10 cellular contexts compared by ENCODE assay signal in the genomic region with DNA sequence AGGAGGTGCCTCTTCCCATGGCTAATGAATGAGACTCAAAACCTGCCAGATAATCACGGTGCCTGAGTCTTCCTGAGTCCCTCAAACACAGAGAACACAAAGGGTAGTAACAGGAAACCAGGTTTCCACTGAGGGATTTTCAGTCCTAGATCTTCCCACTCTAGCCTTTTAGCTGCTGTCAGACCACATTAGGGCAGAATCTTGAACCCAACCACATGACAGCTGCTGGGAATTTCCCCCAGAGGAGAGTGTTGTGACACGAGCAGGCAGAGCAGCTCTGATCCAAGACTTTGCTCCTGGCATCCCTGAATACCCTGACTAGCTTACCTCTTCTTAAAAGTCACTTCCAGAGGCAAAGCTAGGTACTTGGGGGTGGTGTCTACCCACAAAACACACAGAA. TPM values are rescaled to one million over a fixed set of nuclear protein-coding genes. Genes with fewer than 3 reads are reported as not detected.
DNase-seq lines count a peak whose midpoint lies in the region; ATAC-seq, FAIRE-seq and TF ChIP-seq lines count a peak whose summit lies in the region.
"Had no signal": no experiment of that assay in that cellular context is flagged by ENCODE, and none has a peak within 500 bp of the region (broad histone marks: within the 10 kb centered on the region; RNA-seq: fewer than 3 reads in every experiment).

No MANE protein-coding gene starts in this region.

- ATAC-seq in HG02759 (IDR thresholded peaks at IDR 0.05; ENCODE audit: unreplicated experiment), result peak; percentile 55

- peak; percentile 60 for DNase-seq in activated CD4-positive, alpha-beta T cell treated with anti-CD3 and anti-CD28 coated beads, Interleukin-2, amount 10 ng/mL, durations not matched to agents 24 days and 14 days
- DNase-seq in activated CD4-positive, alpha-beta T cell treated with anti-CD3 and anti-CD28 coated beads for 4 hours, result no peak
- DNase-seq in brain microvascular endothelial cell (peak; percentile 35), retinal pigment epithelial cell (ENCODE audit: low read depth) (peak; percentile 57), NCI-H82 treated with DMSO at 0.1 percent for 48 hours (lab: John Stamatoyannopoulos, UW; ENCODE audit: unreplicated experiment) (no peak), urothelium cell line (ENCODE audit: low spot score) (no peak), NCI-H1436 treated with DMSO at 0.1 percent for 48 hours (lab: John Stamatoyannopoulos, UW) (no peak)
- DNase-seq: activated naive CD8-positive, alpha-beta T cell treated with anti-CD3 and anti-CD28 coated beads, Interleukin-2, amount 10 ng/mL, durations not matched to agents 7 days and 5 days; NCI-H1105 had no signal

- intact Hi-C loops in activated CD4-positive, alpha-beta T cell treated with anti-CD3 and anti-CD28 coated beads, Interleukin-2, amount 10 ng/mL, durations not matched to agents 24 days and 14 days (cut with micrococcal nuclease), result loop anchor here (1.0 to 5.0 kb wide), 2 partner anchors 51 to 134 kb away; no protein-coding TSS in a partner anchor

- H3K27me3 Mint-ChIP-seq in activated CD4-positive, alpha-beta T cell treated with anti-CD3 and anti-CD28 coated beads, Interleukin-2, amount 10 ng/mL, durations not matched to agents 24 days and 14 days, result peaks cover 70% of the 10 kb centered on the region

- in situ Hi-C loops in brain microvascular endothelial cell (cut with HindIII; ENCODE audit: low pct_ligation_motif_present, low sequenced_read_pairs), result no loop called here

- H3K9me3 Mint-ChIP-seq in activated CD4-positive, alpha-beta T cell treated with anti-CD3 and anti-CD28 coated beads, Interleukin-2, amount 10 ng/mL, durations not matched to agents 24 days and 14 days, result no peaks in the 10 kb centered on the region
- H3K9me3 Mint-ChIP-seq: activated naive CD8-positive, alpha-beta T cell treated with anti-CD3 and anti-CD28 coated beads, Interleukin-2, amount 10 ng/mL, durations not matched to agents 7 days and 5 days had no signal

- H3K4me3 Mint-ChIP-seq in activated CD4-positive, alpha-beta T cell treated with anti-CD3 and anti-CD28 coated beads, Interleukin-2, amount 10 ng/mL, durations not matched to agents 24 days and 14 days, result no peak overlapping the region
- H3K4me3 Mint-ChIP-seq: activated naive CD8-positive, alpha-beta T cell treated with anti-CD3 and anti-CD28 coated beads, Interleukin-2, amount 10 ng/mL, durations not matched to agents 7 days and 5 days had no signal

- TF ChIP-seq CTCF in brain microvascular endothelial cell (IDR thresholded peaks at IDR 0.05; ENCODE audit: low read depth, low read length, missing control alignments) (no peak), retinal pigment epithelial cell (conservative IDR thresholded peaks at IDR 0.05; ENCODE audit: low read depth, low read length) (no peak)

- no peaks in the 10 kb centered on the region for H3K36me3 Mint-ChIP-seq in activated CD4-positive, alpha-beta T cell treated with anti-CD3 and anti-CD28 coated beads, Interleukin-2, amount 10 ng/mL, durations not matched to agents 24 days and 14 days (ENCODE audit: low read depth)
- H3K36me3 Mint-ChIP-seq: activated naive CD8-positive, alpha-beta T cell treated with anti-CD3 and anti-CD28 coated beads, Interleukin-2, amount 10 ng/mL, durations not matched to agents 7 days and 5 days had no signal

- FAIRE-seq in urothelium cell line (lab: Jason Lieb, UNC), result no peak

- H3K4me3 ChIP-seq in brain microvascular endothelial cell (ENCODE audit: low read depth, low read length), result no peak overlapping the region
- no peak overlapping the region for H3K4me3 ChIP-seq in retinal pigment epithelial cell (ENCODE audit: low read length)

- no peaks in the 10 kb centered on the region for H3K27me3 ChIP-seq in brain microvascular endothelial cell (replicated peaks)

- H3K36me3 ChIP-seq in brain microvascular endothelial cell (replicated peaks), result no peaks in the 10 kb centered on the region

- H3K27ac Mint-ChIP-seq in activated CD4-positive, alpha-beta T cell treated with anti-CD3 and anti-CD28 coated beads, Interleukin-2, amount 10 ng/mL, durations not matched to agents 24 days and 14 days, result no peak overlapping the region
- H3K27ac Mint-ChIP-seq: activated naive CD8-positive, alpha-beta T cell treated with anti-CD3 and anti-CD28 coated beads, Interleukin-2, amount 10 ng/mL, durations not matched to agents 7 days and 5 days had no signal

- no peak overlapping the region for H3K27ac ChIP-seq in brain microvascular endothelial cell

- H3K4me1 Mint-ChIP-seq in activated CD4-positive, alpha-beta T cell treated with anti-CD3 and anti-CD28 coated beads, Interleukin-2, amount 10 ng/mL, durations not matched to agents 24 days and 14 days, result peaks cover 14% of the 10 kb centered on the region

RNA-seq across cellular contexts. Expression of gene HSPA9, which starts 28.3 kb away (rescaled TPM):
- 415 and 430 TPM in 2 replicates for total RNA-seq in activated CD4-positive, alpha-beta T cell treated with anti-CD3 and anti-CD28 coated beads, Interleukin-2, amount 10 ng/mL, durations not matched to agents 24 days and 14 days

Comparison
In these comparisons a context has a peak if more than half of its experiments do, and no peak if none do; other contexts are left out.
1. DNase-seq: peak in activated CD4-positive, alpha-beta T cell treated with anti-CD3 and anti-CD28 coated beads, Interleukin-2, amount 10 ng/mL, durations not matched to agents 24 days and 14 days (single experiment), brain microvascular endothelial cell (single experiment) and retinal pigment epithelial cell (single experiment); none in activated CD4-positive, alpha-beta T cell treated with anti-CD3 and anti-CD28 coated beads for 4 hours (0 of 2), NCI-H82 treated with DMSO at 0.1 percent for 48 hours (single experiment), urothelium cell line (single experiment) and NCI-H1436 treated with DMSO at 0.1 percent for 48 hours (single experiment).